21 cellular contexts compared by ENCODE assay signal in genomic region chr18:7908686-7909299, GRCh38.
A peak's percentile ranks its signal among the peaks of the same experiment; 100 is the strongest.
DNase-seq lines count a peak whose midpoint lies in the region; ATAC-seq, FAIRE-seq and TF ChIP-seq lines count a peak whose summit lies in the region.
"Had no signal": no experiment of that assay in that cellular context is flagged by ENCODE, and none has a peak within 500 bp of the region (broad histone marks: within the 10 kb centered on the region; RNA-seq: fewer than 3 reads in every experiment).

No MANE protein-coding gene starts in this region.

- no peak for DNase-seq in H54 (ENCODE audit: insufficient read length, low spot score)
- DNase-seq in NCI-H146 treated with DMSO at 0.1 percent for 48 hours (lab: John Stamatoyannopoulos, UW; ENCODE audit: unreplicated experiment), result peak; percentile 96
- peak; percentile 88 for DNase-seq in NCI-H345 treated with DMSO at 0.1 percent for 48 hours (lab: John Stamatoyannopoulos, UW; ENCODE audit: unreplicated experiment)
- peak; percentile 47 for DNase-seq in bronchial epithelial cell (ENCODE audit: low read depth)
- DNase-seq in activated CD4-positive, alpha-beta T cell treated with anti-CD3 and anti-CD28 coated beads for 1 hour, result no peak
- DNase-seq in HuH-7.5 (ENCODE audit: low spot score), result no peak
- DNase-seq: activated CD4-positive, alpha-beta T cell treated with anti-CD3 and anti-CD28 coated beads, Interleukin-2, amount 50 U/mL, for 48 hours; activated naive CD4-positive, alpha-beta T cell treated with Interleukin-2 at 50 U/mL for 16 hours; AML-193; anterior cingulate cortex; Caco-2; cerebellar nuclear complex; effector memory CD8-positive, alpha-beta T cell; NCI-H446; SHP77 treated with DMSO at 0.1 percent for 48 hours; stimulated activated CD4-positive, alpha-beta T cell treated with anti-CD3 and anti-CD28 coated beads, Interleukin-2, amount 100 ng/mL, for 24 hours had no signal

- no peak overlapping the region for H3K4me3 ChIP-seq in bronchial epithelial cell (ENCODE audit: low read depth, low read length)

- ATAC-seq in HG03354 (IDR thresholded peaks at IDR 0.05; ENCODE audit: poor library complexity, severe bottlenecking, unreplicated experiment) (no peak), HG02885 (IDR thresholded peaks at IDR 0.05; ENCODE audit: poor library complexity, unreplicated experiment) (no peak)
- ATAC-seq: effector memory CD8-positive, alpha-beta T cell; natural killer cell treated with Interleukin-12 subunit alpha and Interleukin-12 subunit beta and Interleukin-15 and Interleukin-18, amount 100 ng/mL, for 72 hours had no signal

- TF ChIP-seq CTCF in bronchial epithelial cell (IDR thresholded peaks at IDR 0.05; ENCODE audit: insufficient read depth, low read length, severe bottlenecking), result no peak

- no peaks in the 10 kb centered on the region for H3K36me3 ChIP-seq in bronchial epithelial cell (ENCODE audit: control insufficient read depth, insufficient read depth, low read length)

- H3K27me3 ChIP-seq in bronchial epithelial cell (ENCODE audit: control insufficient read depth, insufficient read depth, low read length), result no peaks in the 10 kb centered on the region

- TF ChIP-seq POLR2A in H54 (IDR thresholded peaks at IDR 0.05; ENCODE audit: low read depth, low read length), result no peak

- peak; percentile 6 for FAIRE-seq in H54 (lab: Jason Lieb, UNC)
- no peak for FAIRE-seq in bronchial epithelial cell (lab: Jason Lieb, UNC)
- FAIRE-seq: G401.6, HTR-8/SVneo had no signal

Comparison
In these comparisons a context has a peak if more than half of its experiments do, and no peak if none do; other contexts are left out.
1. DNase-seq: peak in NCI-H146 treated with DMSO at 0.1 percent for 48 hours (single experiment), NCI-H345 treated with DMSO at 0.1 percent for 48 hours (single experiment) and bronchial epithelial cell (single experiment); none in H54 (single experiment), activated CD4-positive, alpha-beta T cell treated with anti-CD3 and anti-CD28 coated beads for 1 hour (single experiment) and HuH-7.5 (single experiment).